ENCODE assay signal across 8 cellular contexts in the genomic region with DNA sequence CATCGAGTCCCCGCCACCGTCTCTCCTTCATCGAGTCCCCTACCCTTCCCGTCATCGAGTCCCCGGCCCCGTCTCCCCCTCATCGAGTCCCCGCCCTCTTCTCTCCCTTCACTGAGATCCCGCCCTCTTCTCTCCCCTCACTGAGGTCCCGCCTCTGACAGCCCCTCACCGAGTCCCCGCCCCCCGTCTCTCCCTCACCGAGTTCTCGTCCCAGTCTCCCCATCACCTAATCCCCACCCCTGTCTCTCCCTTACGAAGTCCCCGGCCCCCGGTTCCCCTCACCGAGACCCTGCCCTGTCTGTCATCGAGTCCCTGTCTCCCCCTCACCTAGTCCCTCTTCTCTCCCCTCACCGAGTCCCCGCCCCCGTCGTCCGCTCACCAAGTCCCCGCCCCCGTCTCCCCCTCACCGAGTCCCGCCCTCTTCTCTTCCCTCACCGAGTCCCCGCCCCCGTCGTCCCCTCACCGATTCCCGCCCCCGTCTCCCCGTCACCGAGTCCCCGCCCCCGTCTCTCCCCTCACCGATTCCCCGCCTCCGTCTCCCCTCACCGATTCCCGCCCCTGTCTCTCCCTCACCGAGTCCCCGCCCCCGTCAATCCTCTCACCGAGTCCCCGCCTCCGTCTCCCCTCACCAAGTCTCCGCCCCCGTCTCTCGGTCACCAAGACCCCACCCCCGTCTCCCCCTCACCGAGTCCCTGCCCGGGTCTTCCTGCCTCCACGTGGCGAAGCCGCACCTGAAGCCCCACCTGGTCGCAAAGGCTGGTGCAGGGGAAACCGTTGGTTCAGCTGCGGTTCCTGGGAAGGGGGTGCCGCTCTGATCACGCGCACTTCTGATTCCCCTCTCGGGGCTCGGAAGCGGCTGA. TPM values are rescaled to one million over a fixed set of nuclear protein-coding genes. Genes with fewer than 3 reads are reported as not detected.
DNase-seq lines count a peak whose midpoint lies in the region; ATAC-seq and TF ChIP-seq lines count a peak whose summit lies in the region.

No MANE protein-coding gene starts in this region.

- H3K36me3 ChIP-seq in MG63 = no peaks in the 10 kb centered on the region
- no peaks in the 10 kb centered on the region for H3K36me3 ChIP-seq in SJSA1

- H3K4me3 ChIP-seq in MG63 = peak overlapping the region; percentile 48
- peak overlapping the region; percentile 41 for H3K4me3 ChIP-seq in SJSA1
- H3K4me3 ChIP-seq in foreskin fibroblast (ENCODE audit: low read depth in 1 of 2, low read length in 2 of 2) = peak overlapping the region; percentile 62 to 91

- no peaks in the 10 kb centered on the region; the same call in 1 of the 2 replicates for H3K4me1 ChIP-seq in SJSA1 (replicated peaks)

- H3K4me1 Mint-ChIP-seq in nephron = peaks cover 33% of the 10 kb centered on the region
- H3K4me1 Mint-ChIP-seq in stimulated activated naive B cell treated with anti-CD40 and anti-IgM and Interleukin-4, amounts not matched to agents 10 μg/mL and 1 μg/mL and 100 μg/mL, for 72 hours = peaks cover 12 to 22% of the 10 kb centered on the region in 2 donors

- ATAC-seq in stimulated activated naive B cell treated with anti-CD40 and anti-IgM and Interleukin-4, amounts not matched to agents 10 μg/mL and 1 μg/mL and 100 μg/mL, for 72 hours (replicated peaks) = peak; percentile 67 to 68

- peak; percentile 9 for DNase-seq in NCI-H1694 treated with DMSO at 0.1 percent for 48 hours (lab: John Stamatoyannopoulos, UW)
- no peak for DNase-seq in NCI-H1694 (lab: John Stamatoyannopoulos, UW)
- DNase-seq in MG63 = peak; percentile 80
- DNase-seq in SJSA1 (ENCODE audit: low read depth in 1 of 2, low spot score in 2 of 2) = peak; percentile 47 to 89
- peak; percentile 90 for DNase-seq in activated naive CD4-positive, alpha-beta T cell treated with Interleukin-2 at 50 U/mL for 16 hours
- peak; percentile 90 to 96 for DNase-seq in foreskin fibroblast
- DNase-seq in stimulated activated naive B cell treated with anti-CD40 and anti-IgM and Interleukin-4, amounts not matched to agents 10 μg/mL and 1 μg/mL and 100 μg/mL, for 72 hours = peak; percentile 82

- no peak for TF ChIP-seq CTCF in foreskin fibroblast (IDR thresholded peaks at IDR 0.05; ENCODE audit: low read depth, low read length)
- no peak for TF ChIP-seq CTCF in nephron (IDR thresholded peaks at IDR 0.05; ENCODE audit: unreplicated experiment in 3 of 3)

- peak overlapping the region; percentile 96 to 97 (median 97) for H3K27ac Mint-ChIP-seq in nephron
- H3K27ac Mint-ChIP-seq in stimulated activated naive B cell treated with anti-CD40 and anti-IgM and Interleukin-4, amounts not matched to agents 10 μg/mL and 1 μg/mL and 100 μg/mL, for 72 hours = peak overlapping the region; percentile 97

- H3K27me3 ChIP-seq in MG63 (no peaks in the 10 kb centered on the region), SJSA1 (replicated peaks) (no peaks in the 10 kb centered on the region)

- H3K9me3 ChIP-seq in MG63 (no peaks in the 10 kb centered on the region), SJSA1 (replicated peaks) (no peaks in the 10 kb centered on the region)

- H3K36me3 Mint-ChIP-seq in nephron (ENCODE audit: low read depth) = no peaks in the 10 kb centered on the region
- peaks cover 0 to 2% of the 10 kb centered on the region in 2 donors for H3K36me3 Mint-ChIP-seq in stimulated activated naive B cell treated with anti-CD40 and anti-IgM and Interleukin-4, amounts not matched to agents 10 μg/mL and 1 μg/mL and 100 μg/mL, for 72 hours

- peaks cover 4% of the 10 kb centered on the region for H3K27me3 Mint-ChIP-seq in nephron (ENCODE audit: low read depth)
- no peaks in the 10 kb centered on the region for H3K27me3 Mint-ChIP-seq in stimulated activated naive B cell treated with anti-CD40 and anti-IgM and Interleukin-4, amounts not matched to agents 10 μg/mL and 1 μg/mL and 100 μg/mL, for 72 hours

- H3K27ac ChIP-seq in SJSA1 = no peak overlapping the region

- no peaks in the 10 kb centered on the region for H3K9me3 Mint-ChIP-seq in nephron
- no peaks in the 10 kb centered on the region for H3K9me3 Mint-ChIP-seq in stimulated activated naive B cell treated with anti-CD40 and anti-IgM and Interleukin-4, amounts not matched to agents 10 μg/mL and 1 μg/mL and 100 μg/mL, for 72 hours

- H3K4me3 Mint-ChIP-seq in nephron = peak overlapping the region; percentile 87 to 100 (median 90)
- H3K4me3 Mint-ChIP-seq in stimulated activated naive B cell treated with anti-CD40 and anti-IgM and Interleukin-4, amounts not matched to agents 10 μg/mL and 1 μg/mL and 100 μg/mL, for 72 hours = peak overlapping the region; percentile 98 to 99

RNA-seq across cellular contexts. Expression of gene ZNF846, which starts 23.9 kb away (rescaled TPM):
- 0.20 and 2.4 TPM in 2 replicates for total RNA-seq in MG63 (2014; rRNA removed; shearing (Covaris generic); ENCODE audit: low replicate concordance)
- total RNA-seq in SJSA1 (2014; rRNA removed; shearing (Covaris generic)) = 3.5 and 6.3 TPM in 2 replicates

RNA-seq across cellular contexts. Expression of gene FBXL12, which starts 26.5 kb away (rescaled TPM):
- total RNA-seq in MG63 (2014; rRNA removed; shearing (Covaris generic); ENCODE audit: low replicate concordance) = 23.6 and 41.2 TPM in 2 replicates
- 16.9 and 34.1 TPM in 2 replicates for total RNA-seq in SJSA1 (2014; rRNA removed; shearing (Covaris generic))

RNA-seq across cellular contexts. Expression of gene UBL5, which starts 35.3 kb away (rescaled TPM):
- 237 and 851 TPM in 2 replicates for total RNA-seq in MG63 (2014; rRNA removed; shearing (Covaris generic); ENCODE audit: low replicate concordance)
- 472 and 541 TPM in 2 replicates for total RNA-seq in SJSA1 (2014; rRNA removed; shearing (Covaris generic))

RNA-seq across cellular contexts. Expression of gene PIN1, which starts 42.7 kb away (rescaled TPM):
- total RNA-seq in MG63 (2014; rRNA removed; shearing (Covaris generic); ENCODE audit: low replicate concordance) = 218 and 273 TPM in 2 replicates
- total RNA-seq in SJSA1 (2014; rRNA removed; shearing (Covaris generic)) = 171 and 230 TPM in 2 replicates
